ENCODE assay signal across 27 cellular contexts in genomic region chr6:16362819-16363589, GRCh38.
"Had no signal": no experiment of that assay in that cellular context is flagged by ENCODE, and none has a peak within 500 bp of the region (broad histone marks: within the 10 kb centered on the region; RNA-seq: fewer than 3 reads in every experiment).

No MANE protein-coding gene starts in this region.

- H3K9me3 Mint-ChIP-seq: activated CD4-positive, alpha-beta memory T cell treated with anti-CD3 and anti-CD28 coated beads for 36 hours; activated naive CD4-positive, alpha-beta T cell treated with anti-CD3 and anti-CD28 coated beads, Interleukin-2, amount 50 U/mL, for 24 hours; activated naive CD8-positive, alpha-beta T cell treated with anti-CD3 and anti-CD28 coated beads, Interleukin-2, amount 10 ng/mL, durations not matched to agents 7 days and 5 days; activated T-helper 2 cell treated with anti-CD3 and anti-CD28 coated beads, Interferon-gamma antibody, Interleukin-2, Interleukin-4, amounts not matched to agents 10 μg/mL and 5 μg/mL and 100 μg/mL, durations not matched to agents 14 hours and 24 hours and 36 hours; central memory CD8-positive, alpha-beta T cell; T-helper 1 cell treated with Interleukin-12 subunit alpha and Interleukin-12 subunit beta and Interleukin-4 antibody, amounts not matched to agents 30 μg/mL and 1 μg/mL, for 36 hours; T-helper 2 cell treated with Interferon-gamma antibody and Interleukin-4, amounts not matched to agents 5 μg/mL and 100 μg/mL, for 36 hours had no signal

- DNase-seq: activated CD4-positive, alpha-beta memory T cell treated with anti-CD3 and anti-CD28 coated beads for 36 hours; activated CD4-positive, alpha-beta T cell treated with anti-CD3 and anti-CD28 coated beads for 36 hours; activated CD4-positive, alpha-beta T cell treated with anti-CD3 and anti-CD28 coated beads, Interleukin-2, amount 50 U/mL, for 1 hour; activated CD8-positive, alpha-beta memory T cell treated with anti-CD3 and anti-CD28 coated beads, Interleukin-2, amount 50 U/mL, for 4 hours; activated gamma-delta T cell; activated naive CD4-positive, alpha-beta T cell treated with Interleukin-2 at 50 U/mL for 16 hours; activated naive CD8-positive, alpha-beta T cell treated with anti-CD3 and anti-CD28 coated beads, Interleukin-2, amount 10 ng/mL, durations not matched to agents 7 days and 5 days; activated T-cell treated with anti-CD3 and anti-CD28 coated beads for 4 hours; activated T-cell treated with anti-CD3 and anti-CD28 coated beads, Interleukin-2, amount 50 U/mL, for 48 hours; amygdala; NCI-H1092 treated with DMSO at 0.1 percent for 48 hours; NCI-H187; NCI-H2029 treated with DMSO at 0.1 percent for 48 hours; NCI-H2227 treated with DMSO at 0.1 percent for 48 hours; NCI-H446; NCI-H510A treated with DMSO at 0.1 percent for 48 hours; NCI-H526 treated with DMSO at 0.1 percent for 48 hours; SIG-M5 had no signal

- H3K4me1 ChIP-seq: ascending aorta had no signal

- H3K4me3 ChIP-seq: ascending aorta, cardiac muscle cell had no signal

- H3K4me3 Mint-ChIP-seq: activated CD4-positive, alpha-beta memory T cell treated with anti-CD3 and anti-CD28 coated beads for 36 hours; activated CD4-positive, alpha-beta T cell treated with anti-CD3 and anti-CD28 coated beads for 36 hours; activated naive CD4-positive, alpha-beta T cell treated with anti-CD3 and anti-CD28 coated beads, Interleukin-2, amount 50 U/mL, for 24 hours; activated naive CD8-positive, alpha-beta T cell treated with anti-CD3 and anti-CD28 coated beads, Interleukin-2, amount 10 ng/mL, durations not matched to agents 7 days and 5 days; central memory CD8-positive, alpha-beta T cell; T-helper 1 cell treated with Interleukin-12 subunit alpha and Interleukin-12 subunit beta and Interleukin-4 antibody, amounts not matched to agents 30 μg/mL and 1 μg/mL, for 36 hours; T-helper 2 cell treated with Interferon-gamma antibody and Interleukin-4, amounts not matched to agents 5 μg/mL and 100 μg/mL, for 36 hours had no signal

- H3K4me1 Mint-ChIP-seq: activated CD4-positive, alpha-beta T cell treated with anti-CD3 and anti-CD28 coated beads for 36 hours; activated naive CD4-positive, alpha-beta T cell treated with anti-CD3 and anti-CD28 coated beads, Interleukin-2, amount 50 U/mL, for 24 hours; activated naive CD8-positive, alpha-beta T cell treated with anti-CD3 and anti-CD28 coated beads, Interleukin-2, amount 10 ng/mL, durations not matched to agents 7 days and 5 days had no signal

- H3K9me3 ChIP-seq: ascending aorta had no signal

- H3K27me3 ChIP-seq: ascending aorta, cardiac muscle cell had no signal

- H3K27ac ChIP-seq: ascending aorta, cardiac muscle cell had no signal

- ATAC-seq: activated CD4-positive, alpha-beta T cell treated with anti-CD3 and anti-CD28 coated beads for 36 hours; activated CD4-positive, CD25-positive, alpha-beta regulatory T cell treated with anti-CD3 and anti-CD28 coated beads, Interleukin-2, amount 50 U/mL, for 24 hours; Panc1 had no signal

- H3K36me3 Mint-ChIP-seq: activated CD4-positive, alpha-beta memory T cell treated with anti-CD3 and anti-CD28 coated beads for 36 hours; activated naive CD8-positive, alpha-beta T cell treated with anti-CD3 and anti-CD28 coated beads, Interleukin-2, amount 10 ng/mL, durations not matched to agents 7 days and 5 days had no signal

- H3K27ac Mint-ChIP-seq: activated CD4-positive, alpha-beta memory T cell treated with anti-CD3 and anti-CD28 coated beads for 36 hours; activated CD4-positive, alpha-beta T cell treated with anti-CD3 and anti-CD28 coated beads for 36 hours; activated naive CD4-positive, alpha-beta T cell treated with anti-CD3 and anti-CD28 coated beads, Interleukin-2, amount 50 U/mL, for 24 hours; activated naive CD8-positive, alpha-beta T cell treated with anti-CD3 and anti-CD28 coated beads, Interleukin-2, amount 10 ng/mL, durations not matched to agents 7 days and 5 days; activated T-helper 2 cell treated with anti-CD3 and anti-CD28 coated beads, Interferon-gamma antibody, Interleukin-2, Interleukin-4, amounts not matched to agents 10 μg/mL and 5 μg/mL and 100 μg/mL, durations not matched to agents 14 hours and 24 hours and 36 hours; T-helper 1 cell treated with Interleukin-12 subunit alpha and Interleukin-12 subunit beta and Interleukin-4 antibody, amounts not matched to agents 30 μg/mL and 1 μg/mL, for 36 hours; T-helper 2 cell treated with Interferon-gamma antibody and Interleukin-4, amounts not matched to agents 5 μg/mL and 100 μg/mL, for 36 hours had no signal

- H3K36me3 ChIP-seq: ascending aorta, cardiac muscle cell had no signal

- H3K27me3 Mint-ChIP-seq: activated CD4-positive, alpha-beta memory T cell treated with anti-CD3 and anti-CD28 coated beads for 36 hours; activated CD4-positive, alpha-beta T cell treated with anti-CD3 and anti-CD28 coated beads for 36 hours; activated naive CD4-positive, alpha-beta T cell treated with anti-CD3 and anti-CD28 coated beads, Interleukin-2, amount 50 U/mL, for 24 hours; activated naive CD8-positive, alpha-beta T cell treated with anti-CD3 and anti-CD28 coated beads, Interleukin-2, amount 10 ng/mL, durations not matched to agents 7 days and 5 days; central memory CD8-positive, alpha-beta T cell had no signal
